16 cellular contexts compared by ENCODE assay signal in genomic region chr7:151343516-151343915, GRCh38. TPM values are rescaled to one million over a fixed set of nuclear protein-coding genes. Genes with fewer than 3 reads are reported as not detected.
A peak's percentile ranks its signal among the peaks of the same experiment; 100 is the strongest.
DNase-seq lines count a peak whose midpoint lies in the region; ATAC-seq, FAIRE-seq and TF ChIP-seq lines count a peak whose summit lies in the region.
"Had no signal": no experiment of that assay in that cellular context is flagged by ENCODE, and none has a peak within 500 bp of the region (broad histone marks: within the 10 kb centered on the region; RNA-seq: fewer than 3 reads in every experiment).

No MANE protein-coding gene starts in this region.

- peaks cover 5% of the 10 kb centered on the region for H3K9me3 Mint-ChIP-seq in activated CD4-positive, alpha-beta T cell treated with anti-CD3 and anti-CD28 coated beads, Interleukin-2, amount 10 ng/mL, durations not matched to agents 24 days and 14 days
- H3K9me3 Mint-ChIP-seq in HFFc6 (peaks cover 4% of the 10 kb centered on the region; the same call in 1 of the 2 replicates), neural crest cell (no peaks in the 10 kb centered on the region)
- peaks cover 8% of the 10 kb centered on the region for H3K9me3 Mint-ChIP-seq in activated naive CD8-positive, alpha-beta T cell treated with anti-CD3 and anti-CD28 coated beads, Interleukin-2, amount 10 ng/mL, durations not matched to agents 7 days and 5 days

- H3K27ac Mint-ChIP-seq in activated CD4-positive, alpha-beta T cell treated with anti-CD3 and anti-CD28 coated beads, Interleukin-2, amount 10 ng/mL, durations not matched to agents 24 days and 14 days: peak overlapping the region; percentile 73
- H3K27ac Mint-ChIP-seq in HFFc6: no peak overlapping the region
- H3K27ac Mint-ChIP-seq in activated naive CD8-positive, alpha-beta T cell treated with anti-CD3 and anti-CD28 coated beads, Interleukin-2, amount 10 ng/mL, durations not matched to agents 7 days and 5 days: peak overlapping the region; percentile 87
- H3K27ac Mint-ChIP-seq in neural crest cell (ENCODE audit: unreplicated experiment): no peak overlapping the region

- no peak for TF ChIP-seq POLR2A in GM12891 (IDR thresholded peaks at IDR 0.05; ENCODE audit: low read depth, low read length)

- no peaks in the 10 kb centered on the region for H3K27me3 Mint-ChIP-seq in activated CD4-positive, alpha-beta T cell treated with anti-CD3 and anti-CD28 coated beads, Interleukin-2, amount 10 ng/mL, durations not matched to agents 24 days and 14 days
- no peaks in the 10 kb centered on the region; the same call in 1 of the 2 replicates for H3K27me3 Mint-ChIP-seq in HFFc6 (ENCODE audit: insufficient read depth)
- no peaks in the 10 kb centered on the region for H3K27me3 Mint-ChIP-seq in activated naive CD8-positive, alpha-beta T cell treated with anti-CD3 and anti-CD28 coated beads, Interleukin-2, amount 10 ng/mL, durations not matched to agents 7 days and 5 days
- peaks cover 11% of the 10 kb centered on the region for H3K27me3 Mint-ChIP-seq in neural crest cell (ENCODE audit: low read depth)

- intact Hi-C loops in activated CD4-positive, alpha-beta T cell treated with anti-CD3 and anti-CD28 coated beads, Interleukin-2, amount 10 ng/mL, durations not matched to agents 24 days and 14 days (cut with micrococcal nuclease): loop anchor here (10.0 kb wide), 2 partner anchors 291 to 589 kb away; no protein-coding TSS in a partner anchor

- H3K36me3 Mint-ChIP-seq in activated CD4-positive, alpha-beta T cell treated with anti-CD3 and anti-CD28 coated beads, Interleukin-2, amount 10 ng/mL, durations not matched to agents 24 days and 14 days (ENCODE audit: low read depth): peaks cover 20% of the 10 kb centered on the region
- H3K36me3 Mint-ChIP-seq in HFFc6 (ENCODE audit: low read depth): no peaks in the 10 kb centered on the region
- H3K36me3 Mint-ChIP-seq in activated naive CD8-positive, alpha-beta T cell treated with anti-CD3 and anti-CD28 coated beads, Interleukin-2, amount 10 ng/mL, durations not matched to agents 7 days and 5 days: peaks cover 21% of the 10 kb centered on the region
- H3K36me3 Mint-ChIP-seq in neural crest cell (ENCODE audit: low read depth): no peaks in the 10 kb centered on the region

- POLR2A ChIA-PET in activated naive CD8-positive, alpha-beta T cell treated with anti-CD3 and anti-CD28 coated beads, Interleukin-2, amount 10 ng/mL, durations not matched to agents 7 days and 5 days (lab: Charles Lee): interaction anchor here (0.7 to 5.3 kb wide), 3 partner anchors 8 to 98 kb away, joined by 4 to 67 read pairs (median 17); no protein-coding TSS in a partner anchor

- H3K4me3 Mint-ChIP-seq in activated CD4-positive, alpha-beta T cell treated with anti-CD3 and anti-CD28 coated beads, Interleukin-2, amount 10 ng/mL, durations not matched to agents 24 days and 14 days: peak overlapping the region; percentile 85
- H3K4me3 Mint-ChIP-seq in HFFc6: peak overlapping the region; percentile 88; the same call in 1 of the 2 replicates
- peak overlapping the region; percentile 87 for H3K4me3 Mint-ChIP-seq in activated naive CD8-positive, alpha-beta T cell treated with anti-CD3 and anti-CD28 coated beads, Interleukin-2, amount 10 ng/mL, durations not matched to agents 7 days and 5 days
- H3K4me3 Mint-ChIP-seq in neural crest cell: peak overlapping the region; percentile 86

- ATAC-seq in activated naive CD8-positive, alpha-beta T cell treated with anti-CD3 and anti-CD28 coated beads, Interleukin-2, amount 10 ng/mL, durations not matched to agents 7 days and 5 days (ENCODE audit: low read depth): no peak
- ATAC-seq in GM19467 (IDR thresholded peaks at IDR 0.05; ENCODE audit: unreplicated experiment): no peak

- no peak for DNase-seq in activated CD4-positive, alpha-beta T cell treated with anti-CD3 and anti-CD28 coated beads, Interleukin-2, amount 10 ng/mL, durations not matched to agents 24 days and 14 days
- no peak for DNase-seq in activated CD4-positive, alpha-beta T cell treated with anti-CD3 and anti-CD28 coated beads for 48 hours
- DNase-seq in HFFc6: no peak
- DNase-seq in activated naive CD8-positive, alpha-beta T cell treated with anti-CD3 and anti-CD28 coated beads, Interleukin-2, amount 10 ng/mL, durations not matched to agents 7 days and 5 days: no peak
- DNase-seq in neural crest cell (ENCODE audit: low read depth, low spot score): no peak
- DNase-seq in GM12891 (ENCODE audit: insufficient read length, low spot score): no peak
- no peak for DNase-seq in SKM-1 (lab: John Stamatoyannopoulos, UW; ENCODE audit: unreplicated experiment)
- DNase-seq: activated effector memory CD4-positive, alpha-beta T cell treated with Interleukin-2 at 50 U/mL for 16 hours; glutamatergic neuron; midbrain; NCI-H2029; posterior cingulate gyrus; stimulated activated CD4-positive, alpha-beta T cell treated with anti-CD3 and anti-CD28 coated beads, Interleukin-12 subunit alpha, Interleukin-12 subunit beta, amount 100 ng/mL, for 4 hours; testis had no signal

- FAIRE-seq in GM12891 (lab: Jason Lieb, UNC): no peak
- FAIRE-seq: keratinocyte had no signal

- TF ChIP-seq CTCF in HFFc6 (IDR thresholded peaks at IDR 0.05) (no peak), neural crest cell (conservative IDR thresholded peaks at IDR 0.05) (no peak)

- peaks cover 27% of the 10 kb centered on the region for H3K4me1 Mint-ChIP-seq in activated CD4-positive, alpha-beta T cell treated with anti-CD3 and anti-CD28 coated beads, Interleukin-2, amount 10 ng/mL, durations not matched to agents 24 days and 14 days
- peaks cover 26% of the 10 kb centered on the region for H3K4me1 Mint-ChIP-seq in HFFc6 (ENCODE audit: low read depth)
- H3K4me1 Mint-ChIP-seq in activated naive CD8-positive, alpha-beta T cell treated with anti-CD3 and anti-CD28 coated beads, Interleukin-2, amount 10 ng/mL, durations not matched to agents 7 days and 5 days: peaks cover 26% of the 10 kb centered on the region
- peaks cover 4% of the 10 kb centered on the region for H3K4me1 Mint-ChIP-seq in neural crest cell

TF ChIP-seq in GM12891, 5 proteins besides CTCF, POLR2A, EP300 and RAD21:
- no peak for TF ChIP-seq TAF1 (IDR thresholded peaks at IDR 0.05; ENCODE audit: low read depth, low read length)
- TF ChIP-seq POU2F2 (IDR thresholded peaks at IDR 0.05; ENCODE audit: low read depth, low read length): no peak
- no peak for TF ChIP-seq SPI1 (IDR thresholded peaks at IDR 0.05; ENCODE audit: low read depth, low read length)
- no peak for TF ChIP-seq PAX5 (IDR thresholded peaks at IDR 0.05; ENCODE audit: insufficient read depth, low read length, severe bottlenecking)
- no peak for TF ChIP-seq POLR2AphosphoS5 (IDR thresholded peaks at IDR 0.05; ENCODE audit: low read depth, low read length)
TF ChIP-seq in GM12891: peak in this region for 0.

RNA-seq across cellular contexts. Expression of gene NUB1, which starts 1.9 kb away (rescaled TPM):
- total RNA-seq in activated CD4-positive, alpha-beta T cell treated with anti-CD3 and anti-CD28 coated beads, Interleukin-2, amount 10 ng/mL, durations not matched to agents 24 days and 14 days: 36.5 and 40.4 TPM in 2 replicates
- 10 to 100 TPM; 30.6 to 37.8 (median 34.8) TPM for total RNA-seq in HFFc6 (2021; fragmentation: NEBNext Ultra II Directional; extraction: Animal tissue kit (Norgen Biotek cat#: 25700))
- total RNA-seq in activated naive CD8-positive, alpha-beta T cell treated with anti-CD3 and anti-CD28 coated beads, Interleukin-2, amount 10 ng/mL, durations not matched to agents 7 days and 5 days: 10 to 100 TPM; 84.8 to 91.8 TPM
- total RNA-seq in neural crest cell: 32.6 and 33.2 TPM in 2 replicates
- 40.5 TPM for polyA plus RNA-seq in GM12891 (2012; ENCODE audit: low read depth, missing spikeins)

Comparison
In these comparisons a context has a peak if more than half of its experiments do, and no peak if none do; other contexts are left out.
1. H3K27ac Mint-ChIP-seq: peak in activated CD4-positive, alpha-beta T cell treated with anti-CD3 and anti-CD28 coated beads, Interleukin-2, amount 10 ng/mL, durations not matched to agents 24 days and 14 days (single experiment) and activated naive CD8-positive, alpha-beta T cell treated with anti-CD3 and anti-CD28 coated beads, Interleukin-2, amount 10 ng/mL, durations not matched to agents 7 days and 5 days (single experiment); none in HFFc6 (single experiment) and neural crest cell (single experiment).
2. Peak in every context shown above with its lines, with median percentiles within 50 percentile points of each other: H3K4me3 Mint-ChIP-seq.